In genomic region chr3:113677745-113678144, GRCh38 we compare ENCODE assay signal across 29 cellular contexts.
"Had no signal": no experiment of that assay in that cellular context is flagged by ENCODE, and none has a peak within 500 bp of the region (broad histone marks: within the 10 kb centered on the region; RNA-seq: fewer than 3 reads in every experiment).

No MANE protein-coding gene starts in this region.

- H2AFZ ChIP-seq: neural progenitor cell had no signal

- H3K9ac ChIP-seq: neural progenitor cell had no signal

- H3K9me3 ChIP-seq: breast epithelium, esophagus squamous epithelium, gastroesophageal sphincter, mucosa of descending colon, stomach, suprapubic skin, tibial nerve had no signal

- H3K9me3 Mint-ChIP-seq: activated T-cell treated with anti-CD3 and anti-CD28 coated beads, Interleukin-2, amount 50 U/mL, for 24 hours; activated T-helper 17 cell treated with anti-CD3 and anti-CD28 coated beads, Interleukin-2, amount 50 U/mL, for 72 hours; central memory CD8-positive, alpha-beta T cell; effector memory CD8-positive, alpha-beta T cell; stimulated activated effector memory CD8-positive, alpha-beta T cell treated with anti-CD3 and anti-CD28 coated beads, Interleukin-12 subunit alpha, Interleukin-12 subunit beta, amount 100 ng/mL, for 72 hours had no signal

- DNase-seq: activated CD4-positive, alpha-beta T cell treated with anti-CD3 and anti-CD28 coated beads for 1 hour; activated CD4-positive, alpha-beta T cell treated with anti-CD3 and anti-CD28 coated beads, Interleukin-2, amount 50 U/mL, for 4 hours; activated CD8-positive, alpha-beta memory T cell treated with anti-CD3 and anti-CD28 coated beads for 24 hours; activated CD8-positive, alpha-beta memory T cell treated with anti-CD3 and anti-CD28 coated beads, Interleukin-2, amount 50 U/mL, for 4 hours; activated naive CD8-positive, alpha-beta T cell treated with anti-CD3 and anti-CD28 coated beads, Interleukin-2, amount 10 ng/mL, durations not matched to agents 7 days and 5 days; activated T-cell treated with anti-CD3 and anti-CD28 coated beads, Interleukin-2, amount 50 U/mL, for 24 hours; amniotic stem cell; dorsolateral prefrontal cortex; effector memory CD8-positive, alpha-beta T cell; esophagus squamous epithelium; head of caudate nucleus; hypothalamus; left colon; mesenchymal stem cell; mucosa of descending colon; posterior cingulate gyrus; small intestine; stimulated activated CD4-positive, alpha-beta T cell treated with anti-CD3 and anti-CD28 coated beads, Interleukin-2, amount 100 ng/mL, for 24 hours; stomach had no signal

- H3K36me3 ChIP-seq: breast epithelium, neural progenitor cell had no signal

- ATAC-seq: activated T-helper 17 cell treated with anti-CD3 and anti-CD28 coated beads, Interleukin-2, amount 50 U/mL, for 72 hours; effector memory CD8-positive, alpha-beta T cell; gastroesophageal sphincter; left colon; mucosa of descending colon; sciatic nerve; stimulated activated effector memory CD8-positive, alpha-beta T cell treated with anti-CD3 and anti-CD28 coated beads, Interleukin-12 subunit alpha, Interleukin-12 subunit beta, amount 100 ng/mL, for 72 hours had no signal

- H3K27me3 Mint-ChIP-seq: activated naive CD8-positive, alpha-beta T cell treated with anti-CD3 and anti-CD28 coated beads, Interleukin-2, amount 10 ng/mL, durations not matched to agents 7 days and 5 days; activated T-cell treated with anti-CD3 and anti-CD28 coated beads, Interleukin-2, amount 50 U/mL, for 24 hours; activated T-helper 17 cell treated with anti-CD3 and anti-CD28 coated beads, Interleukin-2, amount 50 U/mL, for 72 hours; central memory CD8-positive, alpha-beta T cell; effector memory CD8-positive, alpha-beta T cell had no signal

- H3K27ac ChIP-seq: breast epithelium, dorsolateral prefrontal cortex, esophagus squamous epithelium, gastroesophageal sphincter, neural progenitor cell, stomach, suprapubic skin, tibial nerve, VCaP had no signal

- H3K27ac Mint-ChIP-seq: activated naive CD8-positive, alpha-beta T cell treated with anti-CD3 and anti-CD28 coated beads, Interleukin-2, amount 10 ng/mL, durations not matched to agents 7 days and 5 days; activated T-cell treated with anti-CD3 and anti-CD28 coated beads, Interleukin-2, amount 50 U/mL, for 24 hours; activated T-helper 17 cell treated with anti-CD3 and anti-CD28 coated beads, Interleukin-2, amount 50 U/mL, for 72 hours; neural progenitor cell; stimulated activated effector memory CD8-positive, alpha-beta T cell treated with anti-CD3 and anti-CD28 coated beads, Interleukin-12 subunit alpha, Interleukin-12 subunit beta, amount 100 ng/mL, for 72 hours had no signal

- H3K27me3 ChIP-seq: breast epithelium, dorsolateral prefrontal cortex, esophagus squamous epithelium, gastroesophageal sphincter, neural progenitor cell, stomach, suprapubic skin, tibial nerve had no signal

- H3K4me1 Mint-ChIP-seq: activated naive CD8-positive, alpha-beta T cell treated with anti-CD3 and anti-CD28 coated beads, Interleukin-2, amount 10 ng/mL, durations not matched to agents 7 days and 5 days; neural progenitor cell had no signal

- H3K4me2 ChIP-seq: neural progenitor cell had no signal

- H3K4me3 ChIP-seq: breast epithelium, dorsolateral prefrontal cortex, esophagus squamous epithelium, gastroesophageal sphincter, mucosa of descending colon, neural progenitor cell, stomach, suprapubic skin, tibial nerve had no signal

- H3K4me1 ChIP-seq: breast epithelium, esophagus squamous epithelium, gastroesophageal sphincter, neural progenitor cell, stomach, suprapubic skin, tibial nerve had no signal

- H3K4me3 Mint-ChIP-seq: activated naive CD8-positive, alpha-beta T cell treated with anti-CD3 and anti-CD28 coated beads, Interleukin-2, amount 10 ng/mL, durations not matched to agents 7 days and 5 days; activated T-cell treated with anti-CD3 and anti-CD28 coated beads, Interleukin-2, amount 50 U/mL, for 24 hours; activated T-helper 17 cell treated with anti-CD3 and anti-CD28 coated beads, Interleukin-2, amount 50 U/mL, for 72 hours; central memory CD8-positive, alpha-beta T cell; effector memory CD8-positive, alpha-beta T cell; neural progenitor cell; stimulated activated effector memory CD8-positive, alpha-beta T cell treated with anti-CD3 and anti-CD28 coated beads, Interleukin-12 subunit alpha, Interleukin-12 subunit beta, amount 100 ng/mL, for 72 hours had no signal
